ENCODE assay signal across 9 cellular contexts in genomic region chr3:12175844-12176453, GRCh38. TPM values are rescaled to one million over a fixed set of nuclear protein-coding genes. Genes with fewer than 3 reads are reported as not detected.
A peak's percentile ranks its signal among the peaks of the same experiment; 100 is the strongest.
DNase-seq lines count a peak whose midpoint lies in the region; ATAC-seq and TF ChIP-seq lines count a peak whose summit lies in the region.
"Had no signal": no experiment of that assay in that cellular context is flagged by ENCODE, and none has a peak within 500 bp of the region (broad histone marks: within the 10 kb centered on the region; RNA-seq: fewer than 3 reads in every experiment).

No MANE protein-coding gene starts in this region.

- H3K9ac ChIP-seq in KMS-11 = no peak overlapping the region

- H3K27me3 ChIP-seq in KMS-11 (ENCODE audit: insufficient read depth, low read depth) (no peaks in the 10 kb centered on the region), heart left ventricle (no peaks in the 10 kb centered on the region)

- TF ChIP-seq CTCF in KMS-11 (conservative IDR thresholded peaks at IDR 0.05; ENCODE audit: low read depth, low read length) = peak; percentile 68
- peak; percentile 77 to 93 (median 88) for TF ChIP-seq CTCF in heart left ventricle (IDR thresholded peaks at IDR 0.05)

- H3K4me1 Mint-ChIP-seq in activated T-cell treated with anti-CD3 and anti-CD28 coated beads, Interleukin-2, amount 50 U/mL, for 72 hours (ENCODE audit: low read depth) = peaks cover 24% of the 10 kb centered on the region
- H3K4me1 Mint-ChIP-seq: T-cell had no signal

- peaks cover 12 to 13% of the 10 kb centered on the region in 2 donors for H3K36me3 Mint-ChIP-seq in activated T-cell treated with anti-CD3 and anti-CD28 coated beads, Interleukin-2, amount 50 U/mL, for 72 hours (ENCODE audit: insufficient read depth in 2 of 2)
- H3K36me3 Mint-ChIP-seq: T-cell had no signal

- H3K9me3 Mint-ChIP-seq in activated T-cell treated with anti-CD3 and anti-CD28 coated beads, Interleukin-2, amount 50 U/mL, for 72 hours = peaks cover 12 to 13% of the 10 kb centered on the region in 2 donors

- H2AFZ ChIP-seq in KMS-11 (ENCODE audit: low read depth) = no peak overlapping the region

- no peak overlapping the region for H3K27ac Mint-ChIP-seq in activated T-cell treated with anti-CD3 and anti-CD28 coated beads, Interleukin-2, amount 50 U/mL, for 72 hours
- H3K27ac Mint-ChIP-seq: T-cell had no signal

- no peak overlapping the region for H3K4me2 ChIP-seq in KMS-11

- ATAC-seq in GM19463 (IDR thresholded peaks at IDR 0.05; ENCODE audit: unreplicated experiment) (peak; percentile 73), heart left ventricle (peak; percentile 82 to 90 (median 84))
- ATAC-seq in activated T-cell treated with anti-CD3 and anti-CD28 coated beads, Interleukin-2, amount 50 U/mL, for 72 hours (replicated peaks in 1 of 2) = peak; percentile 39 to 40
- ATAC-seq: T-cell had no signal

- H3K79me2 ChIP-seq in KMS-11 (ENCODE audit: insufficient read depth, low read depth) = no peaks in the 10 kb centered on the region

- H3K27ac ChIP-seq in KMS-11 = no peak overlapping the region
- no peak overlapping the region for H3K27ac ChIP-seq in heart left ventricle

- 40 to 48% (median 44%) methylated on average over 3 of the region's 3 CpGs for WGBS in heart left ventricle, 4 donors

- peaks cover under 1% of the 10 kb centered on the region for H3K27me3 Mint-ChIP-seq in activated T-cell treated with anti-CD3 and anti-CD28 coated beads, Interleukin-2, amount 50 U/mL, for 72 hours (ENCODE audit: low read depth)
- H3K27me3 Mint-ChIP-seq: T-cell had no signal

- no peak overlapping the region for H3K4me3 Mint-ChIP-seq in activated T-cell treated with anti-CD3 and anti-CD28 coated beads, Interleukin-2, amount 50 U/mL, for 72 hours
- H3K4me3 Mint-ChIP-seq: T-cell had no signal

- TF ChIP-seq POLR2A in heart left ventricle (IDR thresholded peaks at IDR 0.05) = no peak

- H3K4me3 ChIP-seq in KMS-11 (IDR thresholded peaks at IDR 0.05; ENCODE audit: insufficient read depth, low read depth, low read length) (no peak overlapping the region), heart left ventricle (no peak overlapping the region)

- peaks cover 0 to 18% (median 9%) of the 10 kb centered on the region in 12 donors for H3K9me3 ChIP-seq in heart left ventricle

- intact Hi-C loops in heart left ventricle (cut with DNase I) = loop anchor here (1.0 to 10.0 kb wide), 12 partner anchors 37 to 801 kb away; partner anchors contain the start of gene PPARG (in 1 of the 10)

- H3K4me1 ChIP-seq in KMS-11 (ENCODE audit: low read depth, poor library complexity, severe bottlenecking) = no peaks in the 10 kb centered on the region
- H3K4me1 ChIP-seq in heart left ventricle = peaks cover 9 to 55% (median 29%) of the 10 kb centered on the region in 12 donors

- H3K36me3 ChIP-seq in KMS-11 (ENCODE audit: insufficient read depth) = no peaks in the 10 kb centered on the region
- H3K36me3 ChIP-seq in heart left ventricle = no peaks in the 10 kb centered on the region

- no peaks in the 10 kb centered on the region for H4K20me1 ChIP-seq in KMS-11 (ENCODE audit: insufficient read depth)

- DNase-seq in DMS114 treated with DMSO at 0.1 percent for 48 hours (lab: John Stamatoyannopoulos, UW; ENCODE audit: unreplicated experiment) (peak; percentile 22), heart left ventricle (peak; percentile 56 to 74 (median 70)), renal cortical epithelial cell (ENCODE audit: low read depth) (peak; percentile 38), NCI-H510A treated with DMSO at 0.1 percent for 48 hours (lab: John Stamatoyannopoulos, UW) (no peak), SHP77 treated with DMSO at 0.1 percent for 48 hours (lab: John Stamatoyannopoulos, UW) (no peak)
- peak; percentile 44 to 56 for DNase-seq in activated T-cell treated with anti-CD3 and anti-CD28 coated beads, Interleukin-2, amount 50 U/mL, for 72 hours

RNA-seq across cellular contexts. Expression of gene TIMP4, which starts 17.2 kb away (rescaled TPM):
- under 1 TPM; 0.24 to 0.28 TPM for total RNA-seq in activated T-cell treated with anti-CD3 and anti-CD28 coated beads, Interleukin-2, amount 50 U/mL, for 72 hours
- total RNA-seq in heart left ventricle (10 to 100 TPM in 6 of 9 donors, 1 to 10 TPM in 3; 3.0 to 57.9 (median 18.6) TPM), renal cortical epithelial cell (0.25 and 0.69 TPM in 2 replicates)
- 10 to 100 TPM in 1 of 2 donors, 1 to 10 TPM in 1; 8.0 to 40.5 TPM for polyA plus RNA-seq in heart left ventricle
- total RNA-seq: T-cell had no signal

Comparison
In these comparisons a context has a peak if more than half of its experiments do, and no peak if none do; other contexts are left out.
1. DNase-seq: peak in DMS114 treated with DMSO at 0.1 percent for 48 hours (single experiment), activated T-cell treated with anti-CD3 and anti-CD28 coated beads, Interleukin-2, amount 50 U/mL, for 72 hours (2 of 2), heart left ventricle (5 of 5) and renal cortical epithelial cell (single experiment); none in NCI-H510A treated with DMSO at 0.1 percent for 48 hours (single experiment) and SHP77 treated with DMSO at 0.1 percent for 48 hours (single experiment).
2. Peak in every context shown above with its lines, with median percentiles within 50 percentile points of each other: ATAC-seq.